1 cellular context compared by ENCODE assay signal in genomic region chr11:27233654-27234042, GRCh38.
TF ChIP-seq lines count a peak whose summit lies in the region.

No MANE protein-coding gene starts in this region.

TF ChIP-seq in H1, 55 proteins besides CTCF, POLR2A, EP300 and RAD21 (continued from another document):
- TF ChIP-seq EZH2 (IDR thresholded peaks at IDR 0.05; ENCODE audit: low read depth, low read length, severe bottlenecking) (no peak), TEAD4 (IDR thresholded peaks at IDR 0.05; ENCODE audit: low read depth, low read length) (no peak), POLR2AphosphoS5 (IDR thresholded peaks at IDR 0.05; ENCODE audit: low read depth, low read length) (no peak), TAF1 (IDR thresholded peaks at IDR 0.05; ENCODE audit: low read depth, low read length) (no peak), HDAC6 (IDR thresholded peaks at IDR 0.05; ENCODE audit: low read depth, low read length) (no peak), SP1 (IDR thresholded peaks at IDR 0.05; ENCODE audit: low read depth, low read length) (no peak)
